ENCODE assay signal across 12 cellular contexts in genomic region chr15:77144492-77145070, GRCh38.
DNase-seq lines count a peak whose midpoint lies in the region; ATAC-seq and TF ChIP-seq lines count a peak whose summit lies in the region.
"Had no signal": no experiment of that assay in that cellular context is flagged by ENCODE, and none has a peak within 500 bp of the region (broad histone marks: within the 10 kb centered on the region; RNA-seq: fewer than 3 reads in every experiment).

No MANE protein-coding gene starts in this region.

- no peak overlapping the region for H3K4me3 ChIP-seq in GM23338
- peak overlapping the region; percentile 23 for H3K4me3 ChIP-seq in WI38 (ENCODE audit: low read depth, low read length)
- H3K4me3 ChIP-seq: K562 had no signal

- H3K9me2 ChIP-seq in GM23338 (ENCODE audit: insufficient read depth): peaks cover 10% of the 10 kb centered on the region

- no peak for TF ChIP-seq CTCF in GM23338 (conservative IDR thresholded peaks at IDR 0.05; ENCODE audit: low read depth in 2 of 2)
- TF ChIP-seq CTCF in WI38 (IDR thresholded peaks at IDR 0.05; ENCODE audit: low read depth, low read length): no peak

- peaks cover 8% of the 10 kb centered on the region; the same call in 1 of the 3 replicates for H3K4me1 Mint-ChIP-seq in GM23338
- H3K4me1 Mint-ChIP-seq in stimulated activated naive CD8-positive, alpha-beta T cell treated with anti-CD3 and anti-CD28 coated beads, Interleukin-15, amount 100 ng/mL, for 72 hours: peaks cover 7% of the 10 kb centered on the region

- no peaks in the 10 kb centered on the region for H3K27me3 ChIP-seq in GM23338 (ENCODE audit: insufficient read depth)

- H3K4me3 Mint-ChIP-seq in GM23338: no peak overlapping the region
- H3K4me3 Mint-ChIP-seq in stimulated activated naive CD8-positive, alpha-beta T cell treated with anti-CD3 and anti-CD28 coated beads, Interleukin-15, amount 100 ng/mL, for 72 hours: no peak overlapping the region
- H3K4me3 Mint-ChIP-seq: activated CD8-positive, alpha-beta T cell treated with anti-CD3 and anti-CD28 coated beads, Interleukin-2, amount 10 ng/mL, durations not matched to agents 7 days and 5 days had no signal

- no peak overlapping the region for H3K27ac ChIP-seq in GM23338 (ENCODE audit: low read depth)

- no peak overlapping the region for H3K4me2 ChIP-seq in GM23338

- H3K36me3 ChIP-seq in GM23338 (ENCODE audit: insufficient read depth): peaks cover 4% of the 10 kb centered on the region; the same call in 1 of the 2 replicates

- no peaks in the 10 kb centered on the region for H3K27me3 Mint-ChIP-seq in GM23338 (ENCODE audit: insufficient read depth, low read depth, poor library complexity)
- no peaks in the 10 kb centered on the region for H3K27me3 Mint-ChIP-seq in stimulated activated naive CD8-positive, alpha-beta T cell treated with anti-CD3 and anti-CD28 coated beads, Interleukin-15, amount 100 ng/mL, for 72 hours

- H3K79me2 ChIP-seq in GM23338 (replicated peaks; ENCODE audit: insufficient read depth): no peaks in the 10 kb centered on the region; the same call in 1 of the 2 replicates

- no peaks in the 10 kb centered on the region for H3K4me1 ChIP-seq in GM23338 (ENCODE audit: insufficient read depth)

- H3K9me3 Mint-ChIP-seq in GM23338: peaks cover 17% of the 10 kb centered on the region; the same call in 2 of the 3 replicates
- H3K9me3 Mint-ChIP-seq in stimulated activated naive CD8-positive, alpha-beta T cell treated with anti-CD3 and anti-CD28 coated beads, Interleukin-15, amount 100 ng/mL, for 72 hours: peaks cover 14 to 31% of the 10 kb centered on the region in 2 donors

- H2AFZ ChIP-seq in GM23338: no peak overlapping the region

- peak; percentile 17 for DNase-seq in GM23338 (ENCODE audit: low spot score)
- DNase-seq in globus pallidus (ENCODE audit: low spot score): peak; percentile 8
- DNase-seq in smooth muscle cell of the brain vasculature (ENCODE audit: low read depth, low spot score): peak; percentile 77
- no peak for DNase-seq in stimulated activated naive CD8-positive, alpha-beta T cell treated with anti-CD3 and anti-CD28 coated beads, Interleukin-15, amount 100 ng/mL, for 72 hours
- no peak for DNase-seq in stimulated activated CD4-positive, alpha-beta T cell treated with anti-CD3 and anti-CD28 coated beads, Interleukin-4, amount 100 ng/mL, for 4 hours
- DNase-seq in NCI-H510A (lab: John Stamatoyannopoulos, UW): no peak
- no peak for DNase-seq in stimulated activated CD4-positive, alpha-beta T cell treated with anti-CD3 and anti-CD28 coated beads, Interleukin-12 subunit alpha, Interleukin-12 subunit beta, amount 100 ng/mL, for 4 hours
- DNase-seq: activated CD8-positive, alpha-beta T cell treated with anti-CD3 and anti-CD28 coated beads, Interleukin-2, amount 10 ng/mL, durations not matched to agents 7 days and 5 days; right cardiac atrium had no signal

- peaks cover 42% of the 10 kb centered on the region for H3K36me3 Mint-ChIP-seq in GM23338 (ENCODE audit: low read depth)

- H4K20me1 ChIP-seq in GM23338 (replicated peaks; ENCODE audit: insufficient read depth): no peaks in the 10 kb centered on the region

- ATAC-seq in GM23338: no peak
- no peak for ATAC-seq in stimulated activated naive CD8-positive, alpha-beta T cell treated with anti-CD3 and anti-CD28 coated beads, Interleukin-15, amount 100 ng/mL, for 72 hours
- ATAC-seq: activated CD8-positive, alpha-beta T cell treated with anti-CD3 and anti-CD28 coated beads, Interleukin-2, amount 10 ng/mL, durations not matched to agents 7 days and 5 days; K562; Panc1 had no signal

- H3F3A ChIP-seq in GM23338 (replicated peaks; ENCODE audit: low read depth): no peaks in the 10 kb centered on the region

- no peak overlapping the region; the same call in 1 of the 2 replicates for H3K27ac Mint-ChIP-seq in GM23338
- no peak overlapping the region for H3K27ac Mint-ChIP-seq in stimulated activated naive CD8-positive, alpha-beta T cell treated with anti-CD3 and anti-CD28 coated beads, Interleukin-15, amount 100 ng/mL, for 72 hours
- H3K27ac Mint-ChIP-seq: activated CD8-positive, alpha-beta T cell treated with anti-CD3 and anti-CD28 coated beads, Interleukin-2, amount 10 ng/mL, durations not matched to agents 7 days and 5 days had no signal

TF ChIP-seq in GM23338, 12 proteins besides CTCF, POLR2A, EP300 and RAD21 (continues in another document):
- TF ChIP-seq CREB1 (CRISPR knock-in tag; IDR thresholded peaks at IDR 0.05; ENCODE audit: low read depth) (no peak), JUNB (IDR thresholded peaks at IDR 0.05; ENCODE audit: unreplicated experiment) (no peak), NANOG (IDR thresholded peaks at IDR 0.05; ENCODE audit: borderline replicate concordance) (no peak), EZH2phosphoT487 (IDR thresholded peaks at IDR 0.05; ENCODE audit: unreplicated experiment) (no peak), POLR2AphosphoS5 (IDR thresholded peaks at IDR 0.05; ENCODE audit: low read depth) (no peak), EZH2 (IDR thresholded peaks at IDR 0.05; ENCODE audit: low read depth, unreplicated experiment) (no peak), STAT1 (IDR thresholded peaks at IDR 0.05; ENCODE audit: unreplicated experiment) (no peak), ZNF114 (CRISPR knock-in tag; IDR thresholded peaks at IDR 0.05) (no peak)
- TF ChIP-seq, protein P1, sequence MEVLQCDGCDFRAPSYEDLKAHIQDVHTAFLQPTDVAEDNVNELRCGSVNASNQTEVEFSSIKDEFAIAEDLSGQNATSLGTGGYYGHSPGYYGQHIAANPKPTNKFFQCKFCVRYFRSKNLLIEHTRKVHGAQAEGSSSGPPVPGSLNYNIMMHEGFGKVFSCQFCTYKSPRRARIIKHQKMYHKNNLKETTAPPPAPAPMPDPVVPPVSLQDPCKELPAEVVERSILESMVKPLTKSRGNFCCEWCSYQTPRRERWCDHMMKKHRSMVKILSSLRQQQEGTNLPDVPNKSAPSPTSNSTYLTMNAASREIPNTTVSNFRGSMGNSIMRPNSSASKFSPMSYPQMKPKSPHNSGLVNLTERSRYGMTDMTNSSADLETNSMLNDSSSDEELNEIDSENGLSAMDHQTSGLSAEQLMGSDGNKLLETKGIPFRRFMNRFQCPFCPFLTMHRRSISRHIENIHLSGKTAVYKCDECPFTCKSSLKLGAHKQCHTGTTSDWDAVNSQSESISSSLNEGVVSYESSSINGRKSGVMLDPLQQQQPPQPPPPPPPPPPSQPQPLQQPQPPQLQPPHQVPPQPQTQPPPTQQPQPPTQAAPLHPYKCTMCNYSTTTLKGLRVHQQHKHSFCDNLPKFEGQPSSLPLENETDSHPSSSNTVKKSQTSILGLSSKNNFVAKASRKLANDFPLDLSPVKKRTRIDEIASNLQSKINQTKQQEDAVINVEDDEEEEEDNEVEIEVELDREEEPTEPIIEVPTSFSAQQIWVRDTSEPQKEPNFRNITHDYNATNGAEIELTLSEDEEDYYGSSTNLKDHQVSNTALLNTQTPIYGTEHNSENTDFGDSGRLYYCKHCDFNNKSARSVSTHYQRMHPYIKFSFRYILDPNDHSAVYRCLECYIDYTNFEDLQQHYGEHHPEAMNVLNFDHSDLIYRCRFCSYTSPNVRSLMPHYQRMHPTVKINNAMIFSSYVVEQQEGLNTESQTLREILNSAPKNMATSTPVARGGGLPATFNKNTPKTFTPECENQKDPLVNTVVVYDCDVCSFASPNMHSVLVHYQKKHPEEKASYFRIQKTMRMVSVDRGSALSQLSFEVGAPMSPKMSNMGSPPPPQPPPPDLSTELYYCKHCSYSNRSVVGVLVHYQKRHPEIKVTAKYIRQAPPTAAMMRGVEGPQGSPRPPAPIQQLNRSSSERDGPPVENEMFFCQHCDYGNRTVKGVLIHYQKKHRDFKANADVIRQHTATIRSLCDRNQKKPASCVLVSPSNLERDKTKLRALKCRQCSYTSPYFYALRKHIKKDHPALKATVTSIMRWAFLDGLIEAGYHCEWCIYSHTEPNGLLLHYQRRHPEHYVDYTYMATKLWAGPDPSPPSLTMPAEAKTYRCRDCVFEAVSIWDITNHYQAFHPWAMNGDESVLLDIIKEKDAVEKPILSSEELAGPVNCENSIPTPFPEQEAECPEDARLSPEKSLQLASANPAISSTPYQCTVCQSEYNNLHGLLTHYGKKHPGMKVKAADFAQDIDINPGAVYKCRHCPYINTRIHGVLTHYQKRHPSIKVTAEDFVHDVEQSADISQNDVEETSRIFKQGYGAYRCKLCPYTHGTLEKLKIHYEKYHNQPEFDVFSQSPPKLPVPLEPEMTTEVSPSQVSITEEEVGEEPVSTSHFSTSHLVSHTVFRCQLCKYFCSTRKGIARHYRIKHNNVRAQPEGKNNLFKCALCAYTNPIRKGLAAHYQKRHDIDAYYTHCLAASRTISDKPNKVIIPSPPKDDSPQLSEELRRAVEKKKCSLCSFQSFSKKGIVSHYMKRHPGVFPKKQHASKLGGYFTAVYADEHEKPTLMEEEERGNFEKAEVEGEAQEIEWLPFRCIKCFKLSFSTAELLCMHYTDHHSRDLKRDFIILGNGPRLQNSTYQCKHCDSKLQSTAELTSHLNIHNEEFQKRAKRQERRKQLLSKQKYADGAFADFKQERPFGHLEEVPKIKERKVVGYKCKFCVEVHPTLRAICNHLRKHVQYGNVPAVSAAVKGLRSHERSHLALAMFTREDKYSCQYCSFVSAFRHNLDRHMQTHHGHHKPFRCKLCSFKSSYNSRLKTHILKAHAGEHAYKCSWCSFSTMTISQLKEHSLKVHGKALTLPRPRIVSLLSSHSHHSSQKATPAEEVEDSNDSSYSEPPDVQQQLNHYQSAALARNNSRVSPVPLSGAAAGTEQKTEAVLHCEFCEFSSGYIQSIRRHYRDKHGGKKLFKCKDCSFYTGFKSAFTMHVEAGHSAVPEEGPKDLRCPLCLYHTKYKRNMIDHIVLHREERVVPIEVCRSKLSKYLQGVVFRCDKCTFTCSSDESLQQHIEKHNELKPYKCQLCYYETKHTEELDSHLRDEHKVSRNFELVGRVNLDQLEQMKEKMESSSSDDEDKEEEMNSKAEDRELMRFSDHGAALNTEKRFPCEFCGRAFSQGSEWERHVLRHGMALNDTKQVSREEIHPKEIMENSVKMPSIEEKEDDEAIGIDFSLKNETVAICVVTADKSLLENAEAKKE (CRISPR knock-in tag; IDR thresholded peaks at IDR 0.05): no peak
- TF ChIP-seq, protein P2, sequence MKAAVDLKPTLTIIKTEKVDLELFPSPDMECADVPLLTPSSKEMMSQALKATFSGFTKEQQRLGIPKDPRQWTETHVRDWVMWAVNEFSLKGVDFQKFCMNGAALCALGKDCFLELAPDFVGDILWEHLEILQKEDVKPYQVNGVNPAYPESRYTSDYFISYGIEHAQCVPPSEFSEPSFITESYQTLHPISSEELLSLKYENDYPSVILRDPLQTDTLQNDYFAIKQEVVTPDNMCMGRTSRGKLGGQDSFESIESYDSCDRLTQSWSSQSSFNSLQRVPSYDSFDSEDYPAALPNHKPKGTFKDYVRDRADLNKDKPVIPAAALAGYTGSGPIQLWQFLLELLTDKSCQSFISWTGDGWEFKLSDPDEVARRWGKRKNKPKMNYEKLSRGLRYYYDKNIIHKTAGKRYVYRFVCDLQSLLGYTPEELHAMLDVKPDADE (IDR thresholded peaks at IDR 0.05): no peak

Comparison
In these comparisons a context has a peak if more than half of its experiments do, and no peak if none do; other contexts are left out.
1. DNase-seq: peak in GM23338 (single experiment), globus pallidus (single experiment) and smooth muscle cell of the brain vasculature (single experiment); none in stimulated activated naive CD8-positive, alpha-beta T cell treated with anti-CD3 and anti-CD28 coated beads, Interleukin-15, amount 100 ng/mL, for 72 hours (0 of 2), stimulated activated CD4-positive, alpha-beta T cell treated with anti-CD3 and anti-CD28 coated beads, Interleukin-4, amount 100 ng/mL, for 4 hours (0 of 2), NCI-H510A (single experiment) and stimulated activated CD4-positive, alpha-beta T cell treated with anti-CD3 and anti-CD28 coated beads, Interleukin-12 subunit alpha, Interleukin-12 subunit beta, amount 100 ng/mL, for 4 hours (single experiment).